8 cellular contexts compared by ENCODE assay signal in genomic region chr1:10679521-10680220, GRCh38.
DNase-seq lines count a peak whose midpoint lies in the region; ATAC-seq, FAIRE-seq and TF ChIP-seq lines count a peak whose summit lies in the region.

No MANE protein-coding gene starts in this region.

- 48 to 49% methylated on average over 9 of the region's 9 CpGs for WGBS in sigmoid colon, 2 donors

- TF ChIP-seq CTCF in endothelial cell of umbilical vein (IDR thresholded peaks at IDR 0.05; ENCODE audit: extremely low read depth in 1 of 2, insufficient read depth in 1 of 2, low read depth in 1 of 2, low read length in 2 of 2) (no peak), sigmoid colon (IDR thresholded peaks at IDR 0.05) (no peak), coronary artery (IDR thresholded peaks at IDR 0.05) (no peak)

- no peak for TF ChIP-seq EP300 in sigmoid colon (IDR thresholded peaks at IDR 0.05)

- FAIRE-seq in endothelial cell of umbilical vein (lab: Jason Lieb, UNC), result peak; percentile 48

- peaks cover 0 to 8% of the 10 kb centered on the region in 2 experiments for H3K27me3 ChIP-seq in endothelial cell of umbilical vein (ENCODE audit: control insufficient read depth in 2 of 2, insufficient read depth in 2 of 2, low read length in 2 of 2)
- H3K27me3 ChIP-seq in sigmoid colon, result no peaks in the 10 kb centered on the region

- H3K4me3 ChIP-seq in endothelial cell of umbilical vein (replicated peaks in 1 of 3; ENCODE audit: insufficient read depth in 1 of 3, low read depth in 1 of 3, low read length in 3 of 3) (no peak overlapping the region), sigmoid colon (peak overlapping the region in 3 of 4 donors; percentile 6 to 13 (median 13)), coronary artery (no peak overlapping the region)

- no peak overlapping the region for H3K9ac ChIP-seq in endothelial cell of umbilical vein (replicated peaks; ENCODE audit: extremely low read depth, insufficient read depth, low read length)

- H4K20me1 ChIP-seq in endothelial cell of umbilical vein (replicated peaks; ENCODE audit: control insufficient read depth, extremely low read depth, insufficient read depth, low read length), result no peaks in the 10 kb centered on the region

- DNase-seq in left cardiac atrium, result no peak
- no peak for DNase-seq in left ventricle myocardium superior
- peak; percentile 88 for DNase-seq in NCI-H69 (lab: John Stamatoyannopoulos, UW)
- peak; percentile 36 for DNase-seq in endothelial cell of umbilical vein (ENCODE audit: low read depth, low spot score)
- DNase-seq in sigmoid colon, result no peak
- no peak for DNase-seq in GM19238 (ENCODE audit: insufficient read length, low spot score)
- no peak for DNase-seq in coronary artery (ENCODE audit: low spot score)

- no peaks in the 10 kb centered on the region for H3K9me1 ChIP-seq in endothelial cell of umbilical vein (replicated peaks; ENCODE audit: control insufficient read depth, extremely low read depth, insufficient read depth, low read length)

- no peaks in the 10 kb centered on the region for H3K79me2 ChIP-seq in endothelial cell of umbilical vein (ENCODE audit: control insufficient read depth, insufficient read depth, low read length)

- no peak overlapping the region for H3K27ac ChIP-seq in endothelial cell of umbilical vein (ENCODE audit: insufficient read depth, low read depth, low read length)
- peak overlapping the region; percentile 87 to 98 (median 96) for H3K27ac ChIP-seq in sigmoid colon
- H3K27ac ChIP-seq in coronary artery, result no peak overlapping the region

- H3K36me3 ChIP-seq in endothelial cell of umbilical vein (ENCODE audit: control insufficient read depth in 2 of 2, extremely low read depth in 1 of 2, insufficient read depth in 2 of 2, low read length in 2 of 2) (no peaks in the 10 kb centered on the region), sigmoid colon (no peaks in the 10 kb centered on the region)

- POLR2A ChIA-PET in endothelial cell of umbilical vein (lab: Charles Lee), result no interaction called here

- CTCF ChIA-PET in endothelial cell of umbilical vein (lab: Charles Lee), result no interaction called here

- ATAC-seq in left cardiac atrium (peak; percentile 2 to 9), left ventricle myocardium superior (no peak), HG02571 (IDR thresholded peaks at IDR 0.05; ENCODE audit: unreplicated experiment) (no peak)

- intact Hi-C loops in left cardiac atrium (cut with DNase I), result loop anchor here in 1 of 2 donors (5.0 kb wide), 1 partner anchor 118 kb away; the partner anchor contains the start of gene CASZ1
- intact Hi-C loops in left ventricle myocardium superior (cut with micrococcal nuclease), result no loop called here
- intact Hi-C loops in endothelial cell of umbilical vein (cut with micrococcal nuclease), result no loop called here
- intact Hi-C loops in sigmoid colon (cut with DNase I), result loop anchor here (5.0 kb wide), 1 partner anchor 118 kb away; the partner anchor contains the start of gene CASZ1

- no peak overlapping the region for H3K4me2 ChIP-seq in endothelial cell of umbilical vein (ENCODE audit: insufficient read depth, low read length)

- no peak for TF ChIP-seq POLR2A in endothelial cell of umbilical vein (IDR thresholded peaks at IDR 0.05; ENCODE audit: low read depth, low read length)
- TF ChIP-seq POLR2A in sigmoid colon (IDR thresholded peaks at IDR 0.05), result no peak

- no peak overlapping the region for H2AFZ ChIP-seq in endothelial cell of umbilical vein (ENCODE audit: low read depth, low read length)

- dilution Hi-C loops in endothelial cell of umbilical vein (cut with MboI; ENCODE audit: extremely low pct_ligation_motif_present, low sequenced_read_pairs), result no loop called here

- H3K4me1 ChIP-seq in endothelial cell of umbilical vein (ENCODE audit: control insufficient read depth, extremely low read depth, insufficient read depth, low read length) (no peaks in the 10 kb centered on the region), sigmoid colon (peaks cover 4 to 100% (median 100%) of the 10 kb centered on the region in 4 donors)

- no peaks in the 10 kb centered on the region for H3K9me3 ChIP-seq in endothelial cell of umbilical vein (replicated peaks; ENCODE audit: control insufficient read depth, insufficient read depth, low read length)
- no peaks in the 10 kb centered on the region for H3K9me3 ChIP-seq in sigmoid colon

- BruUV-seq in endothelial cell of umbilical vein (replicated peaks; lab: Mats Ljungman, UMichigan), result no TSS peak

TF ChIP-seq in endothelial cell of umbilical vein, 7 proteins besides CTCF, POLR2A, EP300 and RAD21:
- TF ChIP-seq GATA2 (IDR thresholded peaks at IDR 0.05; ENCODE audit: insufficient read depth, insufficient read length, low read depth, low read length) (no peak), FOS (IDR thresholded peaks at IDR 0.05; ENCODE audit: borderline replicate concordance, insufficient read depth, low read length) (no peak), EZH2 (IDR thresholded peaks at IDR 0.05; ENCODE audit: borderline replicate concordance, low read depth, low read length, severe bottlenecking) (no peak), MAX (IDR thresholded peaks at IDR 0.05; ENCODE audit: insufficient read depth, insufficient read length) (no peak), MYC (IDR thresholded peaks at IDR 0.05; ENCODE audit: low read depth, low read length) (no peak), POLR2AphosphoS5 (IDR thresholded peaks at IDR 0.05; ENCODE audit: insufficient read depth, low read depth, low read length) (no peak), JUN (IDR thresholded peaks at IDR 0.05; ENCODE audit: borderline replicate concordance, insufficient read depth, insufficient read length, low read depth) (no peak)

Comparison
In these comparisons a context has a peak if more than half of its experiments do, and no peak if none do; other contexts are left out.
1. ATAC-seq: peak in left cardiac atrium (2 of 2); none in left ventricle myocardium superior (single experiment) and HG02571 (single experiment).
2. DNase-seq: peak in NCI-H69 (single experiment) and endothelial cell of umbilical vein (single experiment); none in left cardiac atrium (single experiment), left ventricle myocardium superior (single experiment), sigmoid colon (single experiment), GM19238 (single experiment) and coronary artery (single experiment).
3. H3K27ac ChIP-seq: peak in sigmoid colon (4 of 4); none in endothelial cell of umbilical vein (single experiment) and coronary artery (0 of 2).
4. H3K4me3 ChIP-seq: peak in sigmoid colon (3 of 4); none in endothelial cell of umbilical vein (0 of 3) and coronary artery (single experiment).